In the genomic region with DNA sequence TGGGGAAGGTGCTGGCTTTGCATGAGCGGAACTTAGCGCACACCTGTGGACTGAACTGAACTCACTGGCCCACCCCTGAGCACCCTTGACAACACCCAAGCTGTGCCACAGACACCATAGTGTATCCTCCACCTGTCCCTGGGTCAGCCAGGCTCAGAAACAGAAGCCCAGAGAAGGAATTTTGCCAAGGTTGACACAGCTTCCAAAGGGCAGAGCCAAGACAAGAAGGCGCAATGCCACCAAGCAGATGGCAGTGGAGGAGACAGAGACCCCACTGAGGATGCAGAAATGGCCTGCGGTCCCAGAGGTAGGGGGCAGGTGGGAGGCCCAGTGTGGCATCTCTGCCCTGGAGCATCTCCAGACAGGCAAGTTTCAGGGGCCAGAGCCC, we compare ENCODE assay signal across 29 cellular contexts.
"Had no signal": no experiment of that assay in that cellular context is flagged by ENCODE, and none has a peak within 500 bp of the region (broad histone marks: within the 10 kb centered on the region; RNA-seq: fewer than 3 reads in every experiment).

No MANE protein-coding gene starts in this region.

- H3K27ac Mint-ChIP-seq: activated B cell treated with CpG ODN at 0.5 μM for 24 hours; activated CD8-positive, alpha-beta T cell treated with anti-CD3 and anti-CD28 coated beads for 36 hours; activated naive CD8-positive, alpha-beta T cell; activated T-helper 17 cell treated with anti-CD3 and anti-CD28 coated beads, Interleukin-2, amount 50 U/mL, for 72 hours; T-helper 17 cell; T-helper 2 cell treated with Interferon-gamma antibody and Interleukin-4, amounts not matched to agents 5 μg/mL and 100 μg/mL, for 36 hours had no signal

- H3K36me3 ChIP-seq: esophagus squamous epithelium, gastroesophageal sphincter had no signal

- H3K36me3 Mint-ChIP-seq: activated naive CD8-positive, alpha-beta T cell had no signal

- H3K27ac ChIP-seq: body of pancreas, epithelial cell of prostate, esophagus squamous epithelium, gastroesophageal sphincter, WERI-Rb-1 had no signal

- H3K27me3 Mint-ChIP-seq: activated CD8-positive, alpha-beta T cell treated with anti-CD3 and anti-CD28 coated beads for 36 hours; activated naive CD8-positive, alpha-beta T cell had no signal

- H3K9me3 ChIP-seq: body of pancreas, esophagus squamous epithelium had no signal

- H3K4me3 Mint-ChIP-seq: activated B cell treated with CpG ODN at 0.5 μM for 24 hours; activated CD8-positive, alpha-beta T cell treated with anti-CD3 and anti-CD28 coated beads for 36 hours; activated naive CD8-positive, alpha-beta T cell; activated T-cell treated with anti-CD3 and anti-CD28 coated beads, Interleukin-2, amount 50 U/mL, for 4 hours; activated T-helper 17 cell treated with anti-CD3 and anti-CD28 coated beads, Interleukin-2, amount 50 U/mL, for 72 hours; T-helper 17 cell; T-helper 2 cell treated with Interferon-gamma antibody and Interleukin-4, amounts not matched to agents 5 μg/mL and 100 μg/mL, for 36 hours had no signal

- ATAC-seq: activated T-cell treated with anti-CD3 and anti-CD28 coated beads, Interleukin-2, amount 50 U/mL, for 4 hours; activated T-helper 17 cell treated with anti-CD3 and anti-CD28 coated beads, Interleukin-2, amount 50 U/mL, for 72 hours; body of pancreas; T-helper 17 cell had no signal

- DNase-seq: activated B cell treated with CpG ODN at 0.5 μM for 24 hours; activated CD4-positive, alpha-beta T cell treated with anti-CD3 and anti-CD28 coated beads for 48 hours; activated CD4-positive, alpha-beta T cell treated with anti-CD3 and anti-CD28 coated beads, Interleukin-2, amount 50 U/mL, for 1 hour; activated CD4-positive, alpha-beta T cell treated with anti-CD3 and anti-CD28 coated beads, Interleukin-2, amount 50 U/mL, for 48 hours; activated CD8-positive, alpha-beta memory T cell treated with anti-CD3 and anti-CD28 coated beads for 24 hours; activated CD8-positive, alpha-beta T cell treated with anti-CD3 and anti-CD28 coated beads for 36 hours; activated effector memory CD4-positive, alpha-beta T cell treated with Interleukin-2 at 50 U/mL for 16 hours; activated gamma-delta T cell treated with Interleukin-2 at 50 U/mL for 16 hours; activated naive CD4-positive, alpha-beta T cell treated with anti-CD3 and anti-CD28 coated beads, Interleukin-2, amount 50 U/mL, for 16 hours; activated naive CD4-positive, alpha-beta T cell treated with Interleukin-2 at 50 U/mL for 16 hours; activated T-cell treated with anti-CD3 and anti-CD28 coated beads, Interleukin-2, amount 50 U/mL, for 4 hours; amniotic stem cell; anterior cingulate cortex; body of pancreas; cortex of kidney; dermis blood vessel endothelial cell; effector CD4-positive, alpha-beta T cell; esophagus squamous epithelium; foreskin melanocyte; head of caudate nucleus; T-helper 1 cell; T-helper 17 cell; T1000; WERI-Rb-1 had no signal

- H3K27me3 ChIP-seq: body of pancreas had no signal

- H3K4me1 Mint-ChIP-seq: activated T-helper 17 cell treated with anti-CD3 and anti-CD28 coated beads, Interleukin-2, amount 50 U/mL, for 72 hours had no signal

- H3K4me3 ChIP-seq: body of pancreas, esophagus squamous epithelium, gastroesophageal sphincter had no signal

- H3K4me1 ChIP-seq: body of pancreas, esophagus squamous epithelium, gastroesophageal sphincter had no signal

- H3K9me3 Mint-ChIP-seq: activated B cell treated with CpG ODN at 0.5 μM for 24 hours; activated CD8-positive, alpha-beta T cell treated with anti-CD3 and anti-CD28 coated beads for 36 hours; activated T-cell treated with anti-CD3 and anti-CD28 coated beads, Interleukin-2, amount 50 U/mL, for 4 hours; activated T-helper 17 cell treated with anti-CD3 and anti-CD28 coated beads, Interleukin-2, amount 50 U/mL, for 72 hours; T-helper 2 cell treated with Interferon-gamma antibody and Interleukin-4, amounts not matched to agents 5 μg/mL and 100 μg/mL, for 36 hours had no signal
